ENCODE assay signal across 22 cellular contexts in the genomic region with DNA sequence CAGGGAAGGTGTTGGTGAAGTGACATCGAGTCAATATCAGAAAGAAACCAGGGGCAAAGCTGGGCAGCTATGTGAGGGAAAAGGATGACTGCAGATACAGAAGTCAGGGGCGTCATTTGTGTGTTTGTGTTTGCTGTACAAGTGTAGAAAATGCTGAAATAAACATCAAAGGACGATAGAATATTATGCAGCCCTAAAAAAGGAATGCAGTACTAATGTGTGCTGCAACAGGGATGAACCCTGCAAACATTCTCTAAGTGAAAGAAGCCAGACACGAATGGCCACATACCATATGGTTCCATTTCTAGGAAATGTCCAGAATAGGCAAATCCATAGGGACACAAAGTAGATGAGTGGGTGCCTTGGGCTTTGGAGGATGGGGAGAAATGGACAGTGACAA.
A peak's percentile ranks its signal among the peaks of the same experiment; 100 is the strongest.
DNase-seq lines count a peak whose midpoint lies in the region; ATAC-seq, FAIRE-seq and TF ChIP-seq lines count a peak whose summit lies in the region.
"Had no signal": no experiment of that assay in that cellular context is flagged by ENCODE, and none has a peak within 500 bp of the region (broad histone marks: within the 10 kb centered on the region; RNA-seq: fewer than 3 reads in every experiment).

No MANE protein-coding gene starts in this region.

- no peak for TF ChIP-seq POLR2A in GM12878 (IDR thresholded peaks at IDR 0.05; ENCODE audit: low read depth, low read length)
- TF ChIP-seq POLR2A in H1 (IDR thresholded peaks at IDR 0.05; ENCODE audit: control extremely low read depth in 1 of 2, low read depth in 2 of 2, low read length in 2 of 2): no peak
- no peak for TF ChIP-seq POLR2A in GM12891 (IDR thresholded peaks at IDR 0.05; ENCODE audit: low read depth, low read length)

- DNase-seq in Caco-2: no peak
- DNase-seq in GM12878 (ENCODE audit: low read depth, low spot score): no peak
- DNase-seq in H1 (ENCODE audit: low read depth in 1 of 2, low spot score in 2 of 2): no peak
- DNase-seq in stimulated activated naive B cell treated with anti-CD40 and anti-IgM and Interleukin-4, amounts not matched to agents 10 μg/mL and 1 μg/mL and 100 μg/mL, for 72 hours: no peak
- no peak for DNase-seq in pancreas
- DNase-seq in activated T-cell treated with anti-CD3 and anti-CD28 coated beads, Interleukin-2, amount 50 U/mL, for 4 hours: no peak
- DNase-seq in GM12891 (ENCODE audit: insufficient read length, low spot score): no peak
- DNase-seq: AML-193; CD4-positive, alpha-beta T cell; DMS153; DMS79; GDM1; GM23248; HCEC 1CT; IMR-90; KBM-7 had no signal

- RAD21 ChIA-PET in GM12878 (lab: Charles Lee; ENCODE audit: unreplicated experiment): interaction anchor here (1.3 to 3.4 kb wide), 4 partner anchors 8 to 55 kb away, joined by 4 to 10 read pairs (median 8); no protein-coding TSS in a partner anchor

- WGBS in GM12878 (ENCODE audit: insufficient coverage, insufficient replicate concordance, low lambda C conversion rate, missing lambda C conversion rate): 53% methylated on average over 4 of the region's 4 CpGs
- 84% methylated on average over 4 of the region's 4 CpGs; no CpG with 5 or more reads in 1 of the 2 experiments for WGBS in H1 (ENCODE audit: extremely low coverage in 1 of 2, insufficient coverage in 1 of 2, insufficient read length in 1 of 2, insufficient replicate concordance in 2 of 2, low coverage in 1 of 2, low lambda C conversion rate in 2 of 2, missing lambda C conversion rate in 1 of 2), 2 experiments
- WGBS in pancreas, 2 donors: 77 to 83% methylated on average over 4 of the region's 4 CpGs

- no peak overlapping the region for H2BK12ac ChIP-seq in H1 (ENCODE audit: low read depth, low read length)

- no peak for FAIRE-seq in GM12878 (lab: Jason Lieb, UNC)
- no peak for FAIRE-seq in H1 (lab: Jason Lieb, UNC)
- no peak for FAIRE-seq in pancreas (lab: Jason Lieb, UNC)
- no peak for FAIRE-seq in GM12891 (lab: Jason Lieb, UNC)
- FAIRE-seq: A549, GM19239, H54, HTR-8/SVneo had no signal

- no peaks in the 10 kb centered on the region for H3K27me3 Mint-ChIP-seq in Caco-2 (ENCODE audit: insufficient read depth, unreplicated experiment)
- H3K27me3 Mint-ChIP-seq in stimulated activated naive B cell treated with anti-CD40 and anti-IgM and Interleukin-4, amounts not matched to agents 10 μg/mL and 1 μg/mL and 100 μg/mL, for 72 hours: peaks cover 0 to 5% of the 10 kb centered on the region in 2 donors
- peaks cover 4% of the 10 kb centered on the region for H3K27me3 Mint-ChIP-seq in activated T-cell treated with anti-CD3 and anti-CD28 coated beads, Interleukin-2, amount 50 U/mL, for 4 hours (ENCODE audit: low read depth)
- H3K27me3 Mint-ChIP-seq: CD4-positive, alpha-beta T cell had no signal

- no peak overlapping the region for H2BK15ac ChIP-seq in H1 (ENCODE audit: low read length)

- no peak for TF ChIP-seq EP300 in GM12878 (IDR thresholded peaks at IDR 0.05; ENCODE audit: borderline replicate concordance in 1 of 2, control insufficient read depth in 1 of 2, low read depth in 2 of 2, low read length in 2 of 2)
- no peak for TF ChIP-seq EP300 in H1 (IDR thresholded peaks at IDR 0.05; ENCODE audit: borderline replicate concordance in 1 of 2, low read depth in 2 of 2, low read length in 2 of 2)

- intact Hi-C loops in Caco-2 (cut with micrococcal nuclease; ENCODE audit: unreplicated experiment) (no loop called here), GM12878 (cut with micrococcal nuclease; ENCODE audit: unreplicated experiment) (no loop called here), pancreas (cut with DNase I) (no loop called here)

- peaks cover 52% of the 10 kb centered on the region for H3K4me1 ChIP-seq in Caco-2
- H3K4me1 ChIP-seq in GM12878 (ENCODE audit: control insufficient read depth, insufficient read depth, low read length): peaks cover 37% of the 10 kb centered on the region
- peaks cover 0 to 4% (median 1%) of the 10 kb centered on the region in 4 experiments; a peak in 1 of 7 replicates for H3K4me1 ChIP-seq in H1 (replicated peaks in 1 of 4; ENCODE audit: control insufficient read depth in 3 of 4, insufficient read depth in 4 of 4, low read length in 3 of 4)
- peaks cover 0 to 20% (median 15%) of the 10 kb centered on the region in 3 donors for H3K4me1 ChIP-seq in pancreas
- H3K4me1 ChIP-seq: A549 had no signal

- SMC1A ChIA-PET in GM12878 (lab: Charles Lee; ENCODE audit: uncharacterized antibody, unreplicated experiment): interaction anchor here (0.9 to 1.4 kb wide), 4 partner anchors 18 to 46 kb away, joined by 3 to 6 read pairs (median 3); no protein-coding TSS in a partner anchor

- no peak overlapping the region for H3K9ac ChIP-seq in GM12878 (ENCODE audit: control insufficient read depth, insufficient read depth, low read length)
- H3K9ac ChIP-seq in H1 (replicated peaks in 1 of 4; ENCODE audit: extremely low read depth in 1 of 4, low read depth in 3 of 4, low read length in 3 of 4): no peak overlapping the region
- H3K9ac ChIP-seq: GM23248 had no signal

- no peaks in the 10 kb centered on the region for H3K79me2 ChIP-seq in GM12878 (ENCODE audit: control insufficient read depth, insufficient read depth, low read length)
- H3K79me2 ChIP-seq in H1 (ENCODE audit: control insufficient read depth in 1 of 2, insufficient read depth in 2 of 2, low read length in 2 of 2): no peaks in the 10 kb centered on the region

- no peak overlapping the region for H4K5ac ChIP-seq in H1 (ENCODE audit: insufficient read length, low read depth, low read length)

- no peak overlapping the region for H3K4me3 ChIP-seq in Caco-2 (ENCODE audit: low read depth, low read length)
- no peak overlapping the region for H3K4me3 ChIP-seq in GM12878
- H3K4me3 ChIP-seq in H1 (ENCODE audit: extremely low read depth in 1 of 4, insufficient read depth in 2 of 4, low read depth in 3 of 4, low read length in 4 of 4): no peak overlapping the region
- no peak overlapping the region for H3K4me3 ChIP-seq in pancreas
- H3K4me3 ChIP-seq: A549, GM23248 had no signal

- no peak overlapping the region for H2BK20ac ChIP-seq in H1 (ENCODE audit: low read length)

- no peak overlapping the region for H3K4me3 Mint-ChIP-seq in Caco-2 (ENCODE audit: unreplicated experiment)
- no peak overlapping the region for H3K4me3 Mint-ChIP-seq in stimulated activated naive B cell treated with anti-CD40 and anti-IgM and Interleukin-4, amounts not matched to agents 10 μg/mL and 1 μg/mL and 100 μg/mL, for 72 hours
- no peak overlapping the region for H3K4me3 Mint-ChIP-seq in activated T-cell treated with anti-CD3 and anti-CD28 coated beads, Interleukin-2, amount 50 U/mL, for 4 hours
- H3K4me3 Mint-ChIP-seq: CD4-positive, alpha-beta T cell had no signal

- BruUV-seq in Caco-2 (replicated peaks; lab: Mats Ljungman, UMichigan) (no TSS peak), GM12878 (replicated peaks; lab: Mats Ljungman, UMichigan) (no TSS peak)

- no peak overlapping the region for H3K14ac ChIP-seq in H1 (ENCODE audit: insufficient read length)

- H3K27me3 ChIP-seq in Caco-2 (replicated peaks; ENCODE audit: control insufficient read depth, insufficient read depth, low read length) (no peaks in the 10 kb centered on the region), GM12878 (replicated peaks in 1 of 2; ENCODE audit: control insufficient read depth in 2 of 2, insufficient read depth in 2 of 2, low read length in 1 of 2) (no peaks in the 10 kb centered on the region), H1 (replicated peaks in 1 of 4; ENCODE audit: control insufficient read depth in 3 of 4, extremely low read depth in 1 of 4, insufficient read depth in 3 of 4, low read length in 3 of 4) (no peaks in the 10 kb centered on the region), pancreas (no peaks in the 10 kb centered on the region)

- peak overlapping the region; percentile 37 for H3K27ac Mint-ChIP-seq in Caco-2 (ENCODE audit: unreplicated experiment)
- H3K27ac Mint-ChIP-seq in stimulated activated naive B cell treated with anti-CD40 and anti-IgM and Interleukin-4, amounts not matched to agents 10 μg/mL and 1 μg/mL and 100 μg/mL, for 72 hours: peak overlapping the region; percentile 76
- H3K27ac Mint-ChIP-seq: CD4-positive, alpha-beta T cell had no signal

- H3K27ac ChIP-seq in GM12878 (ENCODE audit: control insufficient read depth, insufficient read depth) (no peak overlapping the region), H1 (ENCODE audit: low read depth, low read length) (no peak overlapping the region), pancreas (no peak overlapping the region)
- H3K27ac ChIP-seq: 22Rv1, A549, C4-2B, GM23248 had no signal

- CTCF ChIA-PET in Caco-2 (lab: Charles Lee): interaction anchor here (1.0 kb wide), 1 partner anchor 14 kb away, joined by 4 read pairs; no protein-coding TSS in a partner anchor
- CTCF ChIA-PET in GM12878 (lab: Yijun Ruan, JAX): interaction anchor here (0.6 kb wide), 1 partner anchor 275 kb away, joined by 3 read pairs; no protein-coding TSS in a partner anchor
- CTCF ChIA-PET in H1 (lab: Charles Lee; ENCODE audit: partially characterized antibody): interaction anchor here (0.6 kb wide), 1 partner anchor 48 kb away, joined by 5 read pairs; no protein-coding TSS in a partner anchor

- no peak overlapping the region for H4K8ac ChIP-seq in H1 (ENCODE audit: extremely low read depth, insufficient read depth, low read length)

- in situ Hi-C loops in GM12878 (cut with MboI): no loop called here

- no peak for TF ChIP-seq CTCF in Caco-2 (IDR thresholded peaks at IDR 0.05; ENCODE audit: insufficient read depth in 1 of 2, low read depth in 1 of 2, low read length in 1 of 2, severe bottlenecking in 1 of 2, unreplicated experiment in 1 of 2)
- no peak for TF ChIP-seq CTCF in GM12878 (IDR thresholded peaks at IDR 0.05 in 2 of 3, conservative IDR thresholded peaks at IDR 0.05 in 1 of 3; ENCODE audit: control insufficient read depth in 2 of 3, extremely low read depth in 1 of 3, insufficient read depth in 1 of 3, low read depth in 3 of 3, low read length in 3 of 3)
- no peak for TF ChIP-seq CTCF in H1 (IDR thresholded peaks at IDR 0.05; ENCODE audit: control extremely low read depth in 1 of 3, insufficient read depth in 1 of 3, low read depth in 1 of 3, low read length in 3 of 3)
- no peak for TF ChIP-seq CTCF in pancreas (IDR thresholded peaks at IDR 0.05)

- H2AFZ ChIP-seq in GM12878 (ENCODE audit: control insufficient read depth, low read depth, low read length) (no peak overlapping the region), H1 (ENCODE audit: low read length) (no peak overlapping the region)
- H2AFZ ChIP-seq: GM23248 had no signal

- H3K9me3 Mint-ChIP-seq in Caco-2 (ENCODE audit: unreplicated experiment): peaks cover 10% of the 10 kb centered on the region
- peaks cover 2 to 6% of the 10 kb centered on the region in 2 donors for H3K9me3 Mint-ChIP-seq in stimulated activated naive B cell treated with anti-CD40 and anti-IgM and Interleukin-4, amounts not matched to agents 10 μg/mL and 1 μg/mL and 100 μg/mL, for 72 hours
- H3K9me3 Mint-ChIP-seq in activated T-cell treated with anti-CD3 and anti-CD28 coated beads, Interleukin-2, amount 50 U/mL, for 4 hours: peaks cover 4% of the 10 kb centered on the region
- H3K9me3 Mint-ChIP-seq: CD4-positive, alpha-beta T cell had no signal

- H3K18ac ChIP-seq in H1 (ENCODE audit: extremely low read depth, low read length): no peak overlapping the region

- TF ChIP-seq RAD21 in GM12878 (IDR thresholded peaks at IDR 0.05; ENCODE audit: insufficient read depth, low read depth, low read length) (no peak), H1 (IDR thresholded peaks at IDR 0.05 in 1 of 2, conservative IDR thresholded peaks at IDR 0.05 in 1 of 2; ENCODE audit: low read depth in 2 of 2, low read length in 2 of 2) (no peak)

- H3K79me1 ChIP-seq in H1 (ENCODE audit: low read depth, low read length): no peaks in the 10 kb centered on the region

- ATAC-seq in GM12878 (no peak), pancreas (no peak)
- ATAC-seq in stimulated activated naive B cell treated with anti-CD40 and anti-IgM and Interleukin-4, amounts not matched to agents 10 μg/mL and 1 μg/mL and 100 μg/mL, for 72 hours (replicated peaks): no peak
- ATAC-seq in activated T-cell treated with anti-CD3 and anti-CD28 coated beads, Interleukin-2, amount 50 U/mL, for 4 hours: no peak
- ATAC-seq: A549 had no signal

- H4K20me1 ChIP-seq in GM12878 (ENCODE audit: control insufficient read depth, insufficient read depth) (no peaks in the 10 kb centered on the region), H1 (replicated peaks in 1 of 2; ENCODE audit: control insufficient read depth in 1 of 2, insufficient read depth in 2 of 2, low read length in 2 of 2) (no peaks in the 10 kb centered on the region)

- H3K4ac ChIP-seq in H1 (replicated peaks; ENCODE audit: insufficient read length, low read depth, low read length): no peak overlapping the region

- H3K36me3 ChIP-seq in Caco-2 (ENCODE audit: control insufficient read depth, insufficient read depth, low read length) (no peaks in the 10 kb centered on the region), GM12878 (ENCODE audit: control insufficient read depth in 2 of 2, insufficient read depth in 2 of 2, low read length in 1 of 2) (peaks cover 0 to 1% of the 10 kb centered on the region in 2 experiments; a peak in 2 of 4 replicates), H1 (ENCODE audit: control insufficient read depth in 2 of 4, insufficient read depth in 4 of 4, low read length in 3 of 4) (0 out of 8 replicates have a peak, but pooled peaks cover 0 to 2% (median under 1%) of the 10 kb centered on the region in 4 experiments), pancreas (no peaks in the 10 kb centered on the region)

- no peak overlapping the region for H2BK5ac ChIP-seq in H1 (ENCODE audit: low read depth, low read length)

- H4K91ac ChIP-seq in H1 (replicated peaks; ENCODE audit: insufficient read length, low read length): no peak overlapping the region

- no peak overlapping the region for H2AK5ac ChIP-seq in H1 (ENCODE audit: low read depth, low read length)

- no peak overlapping the region for H3K4me2 ChIP-seq in GM12878 (ENCODE audit: control insufficient read depth, insufficient read depth)
- H3K4me2 ChIP-seq in H1 (ENCODE audit: insufficient read depth in 1 of 2, low read depth in 2 of 2, low read length in 2 of 2): no peak overlapping the region
- H3K4me2 ChIP-seq: A549 had no signal

- no peaks in the 10 kb centered on the region for H3K9me3 ChIP-seq in Caco-2
- H3K9me3 ChIP-seq in GM12878 (replicated peaks; ENCODE audit: control insufficient read depth, insufficient read depth, low read length): no peaks in the 10 kb centered on the region
- no peaks in the 10 kb centered on the region for H3K9me3 ChIP-seq in H1 (ENCODE audit: insufficient read depth in 2 of 2, low read depth in 1 of 2, low read length in 1 of 2)
- H3K9me3 ChIP-seq in pancreas: no peaks in the 10 kb centered on the region
- H3K9me3 ChIP-seq: A549 had no signal

- H2BK120ac ChIP-seq in H1 (replicated peaks; ENCODE audit: low read depth, low read length): no peak overlapping the region

- no peak overlapping the region for H3K23ac ChIP-seq in H1 (ENCODE audit: insufficient read length)

- no peak overlapping the region for H3K56ac ChIP-seq in H1 (replicated peaks; ENCODE audit: insufficient read length, low read depth, low read length)

- peaks cover 2% of the 10 kb centered on the region for H3K36me3 Mint-ChIP-seq in Caco-2 (ENCODE audit: insufficient read depth, unreplicated experiment)
- no peaks in the 10 kb centered on the region for H3K36me3 Mint-ChIP-seq in stimulated activated naive B cell treated with anti-CD40 and anti-IgM and Interleukin-4, amounts not matched to agents 10 μg/mL and 1 μg/mL and 100 μg/mL, for 72 hours
- no peaks in the 10 kb centered on the region for H3K36me3 Mint-ChIP-seq in activated T-cell treated with anti-CD3 and anti-CD28 coated beads, Interleukin-2, amount 50 U/mL, for 4 hours (ENCODE audit: insufficient read depth)

- peaks cover 2% of the 10 kb centered on the region; the same call in 1 of the 2 replicates for H3K23me2 ChIP-seq in H1 (ENCODE audit: low read depth, low read length)

- H3K4me1 Mint-ChIP-seq in Caco-2 (ENCODE audit: low read depth, unreplicated experiment): peaks cover 49% of the 10 kb centered on the region
- H3K4me1 Mint-ChIP-seq in stimulated activated naive B cell treated with anti-CD40 and anti-IgM and Interleukin-4, amounts not matched to agents 10 μg/mL and 1 μg/mL and 100 μg/mL, for 72 hours: peaks cover 14 to 26% of the 10 kb centered on the region in 2 donors
- peaks cover 13% of the 10 kb centered on the region for H3K4me1 Mint-ChIP-seq in activated T-cell treated with anti-CD3 and anti-CD28 coated beads, Interleukin-2, amount 50 U/mL, for 4 hours (ENCODE audit: low read depth)

- POLR2A ChIA-PET in Caco-2 (lab: Charles Lee) (no interaction called here), GM12878 (lab: Charles Lee) (interaction anchor here (1.0 to 2.2 kb wide), 4 partner anchors 8 to 62 kb away, joined by 3 to 8 read pairs (median 5); no protein-coding TSS in a partner anchor), H1 (lab: Charles Lee; ENCODE audit: partially characterized antibody) (interaction anchor here (2.3 kb wide), 1 partner anchor 13 kb away, joined by 10 read pairs; no protein-coding TSS in a partner anchor)
